Comparison of ENCODE assay signal across 17 cellular contexts in the genomic region with DNA sequence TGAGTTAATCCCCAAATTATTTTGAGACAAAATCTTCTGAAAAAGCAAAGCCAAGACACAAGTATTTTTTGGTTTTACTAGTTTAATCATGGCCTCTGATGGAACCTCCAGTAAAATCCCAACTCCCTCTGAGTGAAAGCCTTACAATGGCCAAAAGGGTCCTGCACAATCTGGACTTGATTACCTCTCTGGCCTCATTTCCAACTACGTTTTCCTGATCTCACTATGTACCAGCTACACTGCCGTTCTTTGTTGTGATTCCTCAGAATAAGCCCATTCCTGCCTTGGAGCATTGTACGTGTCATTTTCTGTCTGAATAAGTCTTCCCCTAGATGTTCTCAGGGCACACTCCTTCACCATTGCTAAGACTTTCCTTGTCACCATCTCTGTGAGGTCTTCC.
"Had no signal": no experiment of that assay in that cellular context is flagged by ENCODE, and none has a peak within 500 bp of the region (broad histone marks: within the 10 kb centered on the region; RNA-seq: fewer than 3 reads in every experiment).

No MANE protein-coding gene starts in this region.

- H3K27me3 ChIP-seq: left lung, neutrophil, suprapubic skin, upper lobe of right lung had no signal

- H3K27ac ChIP-seq: left lung, neutrophil, parathyroid adenoma, suprapubic skin, upper lobe of right lung had no signal

- H3K36me3 ChIP-seq: left lung, neutrophil, suprapubic skin, upper lobe of right lung had no signal

- H3K9me3 ChIP-seq: left lung, mucosa of descending colon, neutrophil, suprapubic skin, upper lobe of right lung had no signal

- H3K27me3 Mint-ChIP-seq: naive thymus-derived CD8-positive, alpha-beta T cell had no signal

- H3K27ac Mint-ChIP-seq: activated naive CD4-positive, alpha-beta T cell treated with anti-CD3 and anti-CD28 coated beads for 36 hours; T-helper 2 cell treated with Interferon-gamma antibody and Interleukin-4, amounts not matched to agents 5 μg/mL and 100 μg/mL, for 36 hours had no signal

- DNase-seq: activated CD4-positive, alpha-beta T cell treated with anti-CD3 and anti-CD28 coated beads, Interleukin-2, amount 50 U/mL, for 1 hour; activated CD4-positive, CD25-positive, alpha-beta regulatory T cell; activated naive CD4-positive, alpha-beta T cell treated with anti-CD3 and anti-CD28 coated beads for 36 hours; hypothalamus; kidney; left lung; mucosa of descending colon; naive thymus-derived CD8-positive, alpha-beta T cell; stimulated activated CD4-positive, alpha-beta T cell treated with anti-CD3 and anti-CD28 coated beads, Interleukin-4, amount 100 ng/mL, for 24 hours; stimulated activated naive CD4-positive, alpha-beta T cell treated with Interleukin-2 at 50 U/mL for 16 hours; upper lobe of right lung had no signal

- ATAC-seq: left lung; mucosa of descending colon; naive thymus-derived CD8-positive, alpha-beta T cell; upper lobe of right lung had no signal

- H3K4me3 Mint-ChIP-seq: activated naive CD4-positive, alpha-beta T cell treated with anti-CD3 and anti-CD28 coated beads for 36 hours; naive thymus-derived CD8-positive, alpha-beta T cell; T-helper 2 cell treated with Interferon-gamma antibody and Interleukin-4, amounts not matched to agents 5 μg/mL and 100 μg/mL, for 36 hours had no signal

- H2AFZ ChIP-seq: parathyroid adenoma had no signal

- H3K4me1 ChIP-seq: parathyroid adenoma had no signal

- H3K9me3 Mint-ChIP-seq: activated naive CD4-positive, alpha-beta T cell treated with anti-CD3 and anti-CD28 coated beads for 36 hours; naive thymus-derived CD8-positive, alpha-beta T cell; T-helper 2 cell treated with Interferon-gamma antibody and Interleukin-4, amounts not matched to agents 5 μg/mL and 100 μg/mL, for 36 hours had no signal

- H3K9ac ChIP-seq: parathyroid adenoma had no signal

- FAIRE-seq: colon, kidney had no signal

- H3K4me3 ChIP-seq: left lung, mucosa of descending colon, skin epidermis, suprapubic skin, upper lobe of right lung had no signal
